1 cellular context compared by ENCODE assay signal in genomic region chr2:131492418-131493198, GRCh38.
TF ChIP-seq lines count a peak whose summit lies in the region.

No MANE protein-coding gene starts in this region.

TF ChIP-seq in HepG2, 621 proteins besides CTCF, POLR2A, EP300 and RAD21 (continued from another document and continues in another):
- TF ChIP-seq ZNF512 (CRISPR knock-in tag; IDR thresholded peaks at IDR 0.05) (no peak), NFYB (CRISPR knock-in tag; IDR thresholded peaks at IDR 0.05) (peak; percentile 32; the same call in 1 of the 2 replicates), NR0B2 (CRISPR knock-in tag; IDR thresholded peaks at IDR 0.05) (peak; percentile 76), FOXP4 (CRISPR knock-in tag; IDR thresholded peaks at IDR 0.05) (no peak), SP5 (CRISPR knock-in tag; IDR thresholded peaks at IDR 0.05; ENCODE audit: borderline replicate concordance, low read depth) (peak; percentile 71; the same call in 1 of the 2 replicates), ZBTB39 (CRISPR knock-in tag; IDR thresholded peaks at IDR 0.05) (0 out of 2 replicates have a peak, but pooled peaks have one; percentile 59), POLR2AphosphoS5 (IDR thresholded peaks at IDR 0.05; ENCODE audit: low read depth, low read length) (peak; percentile 51), ZSCAN31 (CRISPR knock-in tag; IDR thresholded peaks at IDR 0.05; ENCODE audit: low read depth) (peak; percentile 53), BRF2 (CRISPR knock-in tag; IDR thresholded peaks at IDR 0.05) (no peak; the same call in 1 of the 2 replicates), ZNF468 (CRISPR knock-in tag; IDR thresholded peaks at IDR 0.05) (no peak), AKAP8 (CRISPR knock-in tag; IDR thresholded peaks at IDR 0.05) (0 out of 2 replicates have a peak, but pooled peaks have one; percentile 5), HBP1 (CRISPR knock-in tag; IDR thresholded peaks at IDR 0.05; ENCODE audit: low read depth) (0 out of 2 replicates have a peak, but pooled peaks have one; percentile 49), CCDC6 (CRISPR knock-in tag; IDR thresholded peaks at IDR 0.05) (peak; percentile 89), NR3C1 (CRISPR knock-in tag; IDR thresholded peaks at IDR 0.05) (no peak), SIN3B (IDR thresholded peaks at IDR 0.05; ENCODE audit: low read length) (peak; percentile 93), GRHL1 (CRISPR knock-in tag; conservative IDR thresholded peaks at IDR 0.05) (no peak), MXI1 (IDR thresholded peaks at IDR 0.05; ENCODE audit: borderline replicate concordance, low read depth, low read length) (peak; percentile 80; the same call in 2 of the 3 replicates), HDAC6 (IDR thresholded peaks at IDR 0.05; ENCODE audit: low read depth, low read length) (no peak), ZNF691 (CRISPR knock-in tag; IDR thresholded peaks at IDR 0.05; ENCODE audit: borderline replicate concordance, low read depth) (peak; percentile 30; the same call in 1 of the 2 replicates), TOPORS (CRISPR knock-in tag; IDR thresholded peaks at IDR 0.05) (peak; percentile 59), AHR (CRISPR knock-in tag; IDR thresholded peaks at IDR 0.05) (0 out of 2 replicates have a peak, but pooled peaks have one; percentile 26), TFAP4 (IDR thresholded peaks at IDR 0.05; ENCODE audit: borderline replicate concordance, low read depth) (peak; percentile 52; the same call in 1 of the 2 replicates), TMF1 (CRISPR knock-in tag; IDR thresholded peaks at IDR 0.05; ENCODE audit: low read depth) (no peak; the same call in 1 of the 2 replicates), ZSCAN22 (CRISPR knock-in tag; IDR thresholded peaks at IDR 0.05) (no peak), POGK (CRISPR knock-in tag; conservative IDR thresholded peaks at IDR 0.05) (peak; percentile 76), ZNF282 (IDR thresholded peaks at IDR 0.05; ENCODE audit: partially characterized antibody) (no peak), ZNF619 (CRISPR knock-in tag; IDR thresholded peaks at IDR 0.05) (no peak), ATF7 (IDR thresholded peaks at IDR 0.05) (no peak), ATF7 (CRISPR knock-in tag; IDR thresholded peaks at IDR 0.05) (no peak), KDM1A (CRISPR knock-in tag; IDR thresholded peaks at IDR 0.05) (peak; percentile 60; the same call in 1 of the 2 replicates), HOXA3 (CRISPR knock-in tag; IDR thresholded peaks at IDR 0.05) (peak; percentile 95), ARHGAP35 (CRISPR knock-in tag; IDR thresholded peaks at IDR 0.05; ENCODE audit: borderline replicate concordance) (peak; percentile 27; the same call in 1 of the 2 replicates), PHF21A (CRISPR knock-in tag; IDR thresholded peaks at IDR 0.05) (peak; percentile 79), THRA (CRISPR knock-in tag; IDR thresholded peaks at IDR 0.05; ENCODE audit: borderline replicate concordance) (peak; percentile 38; the same call in 1 of the 2 replicates), RXRB (CRISPR knock-in tag; IDR thresholded peaks at IDR 0.05; ENCODE audit: borderline replicate concordance) (peak; percentile 59; the same call in 1 of the 2 replicates), ZNF235 (CRISPR knock-in tag; IDR thresholded peaks at IDR 0.05; ENCODE audit: borderline replicate concordance) (peak; percentile 77; the same call in 1 of the 2 replicates), RCOR2 (CRISPR knock-in tag; IDR thresholded peaks at IDR 0.05) (no peak)
